In the genomic region with DNA sequence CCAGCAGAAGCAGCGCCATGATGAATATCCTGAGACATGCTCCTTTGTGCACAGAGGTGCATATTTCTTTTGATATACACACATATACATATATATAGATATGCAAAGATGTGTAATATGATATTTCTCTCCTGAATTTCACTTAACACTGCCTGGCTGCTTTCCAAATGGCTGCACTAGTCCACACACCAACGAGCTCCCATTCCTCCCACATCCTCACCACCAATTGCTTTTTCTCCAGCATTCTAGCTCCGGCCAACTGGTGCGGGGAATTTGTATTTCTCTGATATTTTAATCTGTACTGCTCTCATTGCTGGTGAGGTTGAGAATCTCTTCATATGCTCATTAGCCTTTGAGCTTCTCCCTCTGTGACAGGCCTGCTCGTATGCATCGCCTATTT, we compare ENCODE assay signal across 30 cellular contexts.
"Had no signal": no experiment of that assay in that cellular context is flagged by ENCODE, and none has a peak within 500 bp of the region (broad histone marks: within the 10 kb centered on the region; RNA-seq: fewer than 3 reads in every experiment).

No MANE protein-coding gene starts in this region.

- H3K4me1 Mint-ChIP-seq: activated CD4-positive, alpha-beta memory T cell treated with anti-CD3 and anti-CD28 coated beads, Interleukin-2, amount 10 ng/mL, durations not matched to agents 7 days and 5 days; activated CD4-positive, alpha-beta T cell treated with anti-CD3 and anti-CD28 coated beads, Interleukin-2, amount 10 ng/mL, durations not matched to agents 24 days and 14 days; activated CD8-positive, alpha-beta memory T cell treated with anti-CD3 and anti-CD28 coated beads, Interleukin-2, amount 10 ng/mL, durations not matched to agents 7 days and 5 days; activated naive CD4-positive, alpha-beta T cell treated with anti-CD3 and anti-CD28 coated beads, Interleukin-2, amount 50 U/mL, for 24 hours; immature natural killer cell; natural killer cell; stimulated activated memory B cell treated with anti-CD40 and anti-IgM and Interleukin-4, amounts not matched to agents 10 μg/mL and 1 μg/mL and 100 μg/mL, for 72 hours had no signal

- H2AFZ ChIP-seq: hepatocyte had no signal

- DNase-seq: activated CD4-positive, alpha-beta memory T cell treated with anti-CD3 and anti-CD28 coated beads, Interleukin-2, amount 10 ng/mL, durations not matched to agents 7 days and 5 days; activated CD4-positive, alpha-beta T cell treated with anti-CD3 and anti-CD28 coated beads, Interleukin-2, amount 10 ng/mL, durations not matched to agents 24 days and 14 days; activated CD8-positive, alpha-beta memory T cell treated with anti-CD3 and anti-CD28 coated beads, Interleukin-2, amount 10 ng/mL, durations not matched to agents 7 days and 5 days; activated gamma-delta T cell; activated T-cell treated with anti-CD3 and anti-CD28 coated beads for 4 hours; anterior cingulate cortex; effector memory CD4-positive, alpha-beta T cell; foreskin melanocyte; immature natural killer cell; left ventricle myocardium superior; mammary epithelial cell; midbrain; natural killer cell; pancreas; right cardiac atrium; stimulated activated CD4-positive, alpha-beta T cell treated with anti-CD3 and anti-CD28 coated beads, Interleukin-2, amount 100 ng/mL, for 24 hours; stomach had no signal

- H3K79me2 ChIP-seq: hepatocyte had no signal

- H3K36me3 Mint-ChIP-seq: activated CD8-positive, alpha-beta memory T cell treated with anti-CD3 and anti-CD28 coated beads, Interleukin-2, amount 10 ng/mL, durations not matched to agents 7 days and 5 days; activated naive CD4-positive, alpha-beta T cell treated with anti-CD3 and anti-CD28 coated beads, Interleukin-2, amount 50 U/mL, for 24 hours; brain; immature natural killer cell; natural killer cell; stimulated activated memory B cell treated with anti-CD40 and anti-IgM and Interleukin-4, amounts not matched to agents 10 μg/mL and 1 μg/mL and 100 μg/mL, for 72 hours had no signal

- H3K27me3 ChIP-seq: hepatocyte, pancreas, stomach, suprapubic skin, tibial nerve had no signal

- H3K4me3 Mint-ChIP-seq: activated CD4-positive, alpha-beta memory T cell treated with anti-CD3 and anti-CD28 coated beads, Interleukin-2, amount 10 ng/mL, durations not matched to agents 7 days and 5 days; activated CD4-positive, alpha-beta T cell treated with anti-CD3 and anti-CD28 coated beads, Interleukin-2, amount 10 ng/mL, durations not matched to agents 24 days and 14 days; activated CD8-positive, alpha-beta memory T cell treated with anti-CD3 and anti-CD28 coated beads, Interleukin-2, amount 10 ng/mL, durations not matched to agents 7 days and 5 days; activated naive CD4-positive, alpha-beta T cell treated with anti-CD3 and anti-CD28 coated beads, Interleukin-2, amount 50 U/mL, for 24 hours; activated T-helper 1 cell treated with anti-CD3 and anti-CD28 coated beads, Interleukin-12 subunit alpha, Interleukin-12 subunit beta, Interleukin-2, Interleukin-4 antibody, amounts not matched to agents 30 ng/mL and 10 ng/mL and 1 ng/mL, durations not matched to agents 14 hours and 24 hours and 36 hours; brain; immature natural killer cell; natural killer cell; stimulated activated memory B cell treated with anti-CD40 and anti-IgM and Interleukin-4, amounts not matched to agents 10 μg/mL and 1 μg/mL and 100 μg/mL, for 72 hours; T-helper 2 cell treated with Interferon-gamma antibody and Interleukin-4, amounts not matched to agents 5 μg/mL and 100 μg/mL, for 36 hours had no signal

- H3K27ac Mint-ChIP-seq: activated CD4-positive, alpha-beta memory T cell treated with anti-CD3 and anti-CD28 coated beads, Interleukin-2, amount 10 ng/mL, durations not matched to agents 7 days and 5 days; activated CD4-positive, alpha-beta T cell treated with anti-CD3 and anti-CD28 coated beads, Interleukin-2, amount 10 ng/mL, durations not matched to agents 24 days and 14 days; activated CD8-positive, alpha-beta memory T cell treated with anti-CD3 and anti-CD28 coated beads, Interleukin-2, amount 10 ng/mL, durations not matched to agents 7 days and 5 days; activated naive CD4-positive, alpha-beta T cell treated with anti-CD3 and anti-CD28 coated beads, Interleukin-2, amount 50 U/mL, for 24 hours; activated T-helper 1 cell treated with anti-CD3 and anti-CD28 coated beads, Interleukin-12 subunit alpha, Interleukin-12 subunit beta, Interleukin-2, Interleukin-4 antibody, amounts not matched to agents 30 ng/mL and 10 ng/mL and 1 ng/mL, durations not matched to agents 14 hours and 24 hours and 36 hours; immature natural killer cell; natural killer cell; stimulated activated memory B cell treated with anti-CD40 and anti-IgM and Interleukin-4, amounts not matched to agents 10 μg/mL and 1 μg/mL and 100 μg/mL, for 72 hours; T-helper 2 cell treated with Interferon-gamma antibody and Interleukin-4, amounts not matched to agents 5 μg/mL and 100 μg/mL, for 36 hours had no signal

- H3K27ac ChIP-seq: hepatocyte, neutrophil, pancreas, skin epidermis, stomach, suprapubic skin, tibial nerve, VCaP had no signal

- H3K4me3 ChIP-seq: hepatocyte, pancreas, skin epidermis, stomach, suprapubic skin, tibial nerve had no signal

- H3K9me3 ChIP-seq: neutrophil, pancreas, stomach, suprapubic skin, tibial nerve had no signal

- ATAC-seq: activated CD4-positive, CD25-positive, alpha-beta regulatory T cell treated with anti-CD3 and anti-CD28 coated beads, Interleukin-2, amount 50 U/mL, for 24 hours; activated CD8-positive, alpha-beta memory T cell treated with anti-CD3 and anti-CD28 coated beads, Interleukin-2, amount 10 ng/mL, durations not matched to agents 7 days and 5 days; esophagus mucosa; left ventricle myocardium superior; natural killer cell; pancreas; right cardiac atrium; stimulated activated memory B cell treated with anti-CD40 and anti-IgM and Interleukin-4, amounts not matched to agents 10 μg/mL and 1 μg/mL and 100 μg/mL, for 72 hours had no signal

- H3K27me3 Mint-ChIP-seq: activated CD8-positive, alpha-beta memory T cell treated with anti-CD3 and anti-CD28 coated beads, Interleukin-2, amount 10 ng/mL, durations not matched to agents 7 days and 5 days; activated naive CD4-positive, alpha-beta T cell treated with anti-CD3 and anti-CD28 coated beads, Interleukin-2, amount 50 U/mL, for 24 hours; stimulated activated memory B cell treated with anti-CD40 and anti-IgM and Interleukin-4, amounts not matched to agents 10 μg/mL and 1 μg/mL and 100 μg/mL, for 72 hours had no signal

- H3K36me3 ChIP-seq: neutrophil, pancreas, stomach, suprapubic skin, tibial nerve had no signal

- H3K4me2 ChIP-seq: hepatocyte had no signal

- H3K9me3 Mint-ChIP-seq: activated CD4-positive, alpha-beta memory T cell treated with anti-CD3 and anti-CD28 coated beads, Interleukin-2, amount 10 ng/mL, durations not matched to agents 7 days and 5 days; activated CD4-positive, alpha-beta T cell treated with anti-CD3 and anti-CD28 coated beads, Interleukin-2, amount 10 ng/mL, durations not matched to agents 24 days and 14 days; activated naive CD4-positive, alpha-beta T cell treated with anti-CD3 and anti-CD28 coated beads, Interleukin-2, amount 50 U/mL, for 24 hours; activated T-helper 1 cell treated with anti-CD3 and anti-CD28 coated beads, Interleukin-12 subunit alpha, Interleukin-12 subunit beta, Interleukin-2, Interleukin-4 antibody, amounts not matched to agents 30 ng/mL and 10 ng/mL and 1 ng/mL, durations not matched to agents 14 hours and 24 hours and 36 hours; brain; immature natural killer cell; natural killer cell; stimulated activated memory B cell treated with anti-CD40 and anti-IgM and Interleukin-4, amounts not matched to agents 10 μg/mL and 1 μg/mL and 100 μg/mL, for 72 hours; T-helper 2 cell treated with Interferon-gamma antibody and Interleukin-4, amounts not matched to agents 5 μg/mL and 100 μg/mL, for 36 hours had no signal
